In genomic region chr7:38728145-38728544, GRCh38 we compare ENCODE assay signal across 1 cellular context.
A peak's percentile ranks its signal among the peaks of the same experiment; 100 is the strongest.
TF ChIP-seq lines count a peak whose summit lies in the region.

No MANE protein-coding gene starts in this region.

TF ChIP-seq in H1, 55 proteins besides CTCF, POLR2A, EP300 and RAD21:
- TF ChIP-seq RBBP5 (IDR thresholded peaks at IDR 0.05; ENCODE audit: borderline replicate concordance, low read depth, low read length) (no peak), JUND (IDR thresholded peaks at IDR 0.05; ENCODE audit: low read length) (peak; percentile 34; the same call in 1 of the 2 replicates)
